In genomic region chr1:8345621-8346415, GRCh38 we compare ENCODE assay signal across 20 cellular contexts.
"Had no signal": no experiment of that assay in that cellular context is flagged by ENCODE, and none has a peak within 500 bp of the region (broad histone marks: within the 10 kb centered on the region; RNA-seq: fewer than 3 reads in every experiment).

No MANE protein-coding gene starts in this region.

- H3K4me3 ChIP-seq: ascending aorta, breast epithelium, lower lobe of right lung, psoas muscle, right lobe of liver, thyroid gland had no signal

- H3K27me3 Mint-ChIP-seq: activated naive CD8-positive, alpha-beta T cell treated with anti-CD3 and anti-CD28 coated beads, Interleukin-2, amount 50 U/mL, for 24 hours had no signal

- DNase-seq: activated CD4-positive, alpha-beta T cell treated with anti-CD3 and anti-CD28 coated beads, Interleukin-2, amount 50 U/mL, for 1 hour; activated naive CD4-positive, alpha-beta T cell treated with anti-CD3 and anti-CD28 coated beads for 36 hours; activated naive CD8-positive, alpha-beta T cell treated with anti-CD3 and anti-CD28 coated beads, Interleukin-2, amount 50 U/mL, for 24 hours; effector memory CD4-positive, alpha-beta T cell; foreskin keratinocyte; head of caudate nucleus; kidney glomerular epithelial cell; lower lobe of right lung; midbrain; occipital lobe; psoas muscle; stimulated activated CD4-positive, alpha-beta T cell treated with anti-CD3 and anti-CD28 coated beads, Interleukin-1b, Interleukin-23, amount 100 ng/mL, for 48 hours; thyroid gland had no signal

- H3K4me3 Mint-ChIP-seq: activated naive CD4-positive, alpha-beta T cell treated with anti-CD3 and anti-CD28 coated beads for 36 hours; activated naive CD8-positive, alpha-beta T cell treated with anti-CD3 and anti-CD28 coated beads, Interleukin-2, amount 50 U/mL, for 24 hours; dendritic cell treated with granulocyte-macrophage colony-stimulating factor and Interleukin-4, amounts not matched to agents 40 ng/mL and 50 ng/mL, for 4 days; T-helper 2 cell treated with Interferon-gamma antibody and Interleukin-4, amounts not matched to agents 5 μg/mL and 100 μg/mL, for 36 hours had no signal

- H3K27me3 ChIP-seq: ascending aorta, breast epithelium, foreskin keratinocyte, right lobe of liver, thyroid gland had no signal

- H3K36me3 ChIP-seq: ascending aorta, breast epithelium, lower lobe of right lung, right lobe of liver, thyroid gland had no signal

- ATAC-seq: activated CD4-positive, CD25-positive, alpha-beta regulatory T cell treated with anti-CD3 and anti-CD28 coated beads, Interleukin-2, amount 50 U/mL, for 24 hours; activated naive CD8-positive, alpha-beta T cell treated with anti-CD3 and anti-CD28 coated beads, Interleukin-2, amount 50 U/mL, for 24 hours; foreskin keratinocyte; lower lobe of right lung; psoas muscle; right lobe of liver had no signal

- H3K4me1 ChIP-seq: breast epithelium, foreskin keratinocyte, right lobe of liver had no signal

- H3K27ac ChIP-seq: ascending aorta, foreskin keratinocyte, lower lobe of right lung, psoas muscle, right lobe of liver, thyroid gland had no signal

- H3K9me3 ChIP-seq: ascending aorta, breast epithelium, lower lobe of right lung, psoas muscle, right lobe of liver, thyroid gland had no signal

- H3K9me3 Mint-ChIP-seq: activated naive CD4-positive, alpha-beta T cell treated with anti-CD3 and anti-CD28 coated beads for 36 hours; activated naive CD8-positive, alpha-beta T cell treated with anti-CD3 and anti-CD28 coated beads, Interleukin-2, amount 50 U/mL, for 24 hours; activated T-helper 2 cell treated with anti-CD3 and anti-CD28 coated beads, Interferon-gamma antibody, Interleukin-2, Interleukin-4, amounts not matched to agents 10 μg/mL and 5 μg/mL and 100 μg/mL, durations not matched to agents 14 hours and 24 hours and 36 hours; dendritic cell treated with granulocyte-macrophage colony-stimulating factor and Interleukin-4, amounts not matched to agents 40 ng/mL and 50 ng/mL, for 4 days; T-helper 2 cell treated with Interferon-gamma antibody and Interleukin-4, amounts not matched to agents 5 μg/mL and 100 μg/mL, for 36 hours had no signal

- H3K27ac Mint-ChIP-seq: activated naive CD4-positive, alpha-beta T cell treated with anti-CD3 and anti-CD28 coated beads for 36 hours; activated naive CD8-positive, alpha-beta T cell treated with anti-CD3 and anti-CD28 coated beads, Interleukin-2, amount 50 U/mL, for 24 hours; activated T-helper 2 cell treated with anti-CD3 and anti-CD28 coated beads, Interferon-gamma antibody, Interleukin-2, Interleukin-4, amounts not matched to agents 10 μg/mL and 5 μg/mL and 100 μg/mL, durations not matched to agents 14 hours and 24 hours and 36 hours; dendritic cell treated with granulocyte-macrophage colony-stimulating factor and Interleukin-4, amounts not matched to agents 40 ng/mL and 50 ng/mL, for 4 days; T-helper 2 cell treated with Interferon-gamma antibody and Interleukin-4, amounts not matched to agents 5 μg/mL and 100 μg/mL, for 36 hours had no signal
